Comparison of ENCODE assay signal across 15 cellular contexts in the genomic region with DNA sequence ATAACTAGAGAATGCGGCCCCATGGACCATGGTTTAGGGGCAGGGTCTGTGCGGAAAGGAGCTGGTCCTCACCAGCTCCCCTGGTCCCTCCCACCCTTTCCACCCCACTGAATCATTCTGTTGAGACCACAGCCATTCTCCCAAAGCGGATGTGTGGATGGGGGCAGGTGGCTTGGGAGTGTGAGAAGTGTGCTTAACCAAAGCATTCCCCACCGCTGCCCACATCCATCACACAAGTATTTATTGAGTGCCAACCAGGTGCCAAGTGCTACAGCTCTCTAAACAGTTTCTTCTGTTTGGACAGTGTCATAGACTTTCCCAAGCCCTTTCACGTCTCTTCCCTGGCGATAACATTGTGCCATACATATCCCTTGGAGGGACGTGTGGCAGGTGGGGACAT. TPM values are rescaled to one million over a fixed set of nuclear protein-coding genes. Genes with fewer than 3 reads are reported as not detected.
DNase-seq lines count a peak whose midpoint lies in the region; ATAC-seq, FAIRE-seq and TF ChIP-seq lines count a peak whose summit lies in the region.
"Had no signal": no experiment of that assay in that cellular context is flagged by ENCODE, and none has a peak within 500 bp of the region (broad histone marks: within the 10 kb centered on the region; RNA-seq: fewer than 3 reads in every experiment).

No MANE protein-coding gene starts in this region.

- no peaks in the 10 kb centered on the region for H3K36me3 ChIP-seq in rectal smooth muscle tissue (ENCODE audit: control insufficient read depth, insufficient read depth, low read length)
- H3K36me3 ChIP-seq: lower lobe of right lung, ovary had no signal

- ATAC-seq in HG03039 (IDR thresholded peaks at IDR 0.05; ENCODE audit: unreplicated experiment), result no peak
- ATAC-seq: lower lobe of right lung; stimulated activated memory B cell treated with anti-CD40 and anti-IgM and Interleukin-4, amounts not matched to agents 10 μg/mL and 1 μg/mL and 100 μg/mL, for 72 hours had no signal

- no peak overlapping the region for H3K9ac ChIP-seq in rectal smooth muscle tissue (ENCODE audit: low read length)
- H3K9ac ChIP-seq: BLaER1 had no signal

- peak; percentile 34 for DNase-seq in DMS79 treated with DMSO at 0.1 percent for 48 hours (lab: John Stamatoyannopoulos, UW)
- peak; percentile 53 for DNase-seq in NCI-H774 (lab: John Stamatoyannopoulos, UW)
- DNase-seq in dorsolateral prefrontal cortex, result no peak
- DNase-seq in Ammon's horn (ENCODE audit: low spot score), result no peak
- no peak for DNase-seq in frontal cortex (ENCODE audit: low spot score in 2 of 2)
- DNase-seq in DMS53 (lab: John Stamatoyannopoulos, UW), result no peak
- DNase-seq: activated CD8-positive, alpha-beta memory T cell treated with anti-CD3 and anti-CD28 coated beads, Interleukin-2, amount 50 U/mL, for 48 hours; stimulated activated CD4-positive, alpha-beta T cell treated with anti-CD3 and anti-CD28 coated beads, Interleukin-2, amount 100 ng/mL, for 24 hours had no signal

- intact Hi-C loops in dorsolateral prefrontal cortex (cut with DNase I), result no loop called here

- TF ChIP-seq CTCF in dorsolateral prefrontal cortex (IDR thresholded peaks at IDR 0.05 in 54 of 56, conservative IDR thresholded peaks at IDR 0.05 in 2 of 56; ENCODE audit: low read depth in 1 of 56, partially characterized antibody in 56 of 56), result no peak

- peaks cover 61% of the 10 kb centered on the region for H3K4me1 ChIP-seq in rectal smooth muscle tissue (ENCODE audit: control insufficient read depth, insufficient read depth, low read length)
- H3K4me1 ChIP-seq: lower lobe of right lung had no signal

- no peak for FAIRE-seq in frontal cortex (lab: Jason Lieb, UNC)

- H3K4me3 ChIP-seq in dorsolateral prefrontal cortex (no peak overlapping the region), rectal smooth muscle tissue (ENCODE audit: low read length) (no peak overlapping the region)
- H3K4me3 ChIP-seq: BLaER1, lower lobe of right lung, ovary had no signal

- H3K27ac ChIP-seq in dorsolateral prefrontal cortex (peak overlapping the region in 34 of 59 donors; percentile 18 to 90 (median 79)), rectal smooth muscle tissue (ENCODE audit: low read depth, low read length) (peak overlapping the region; percentile 99)
- H3K27ac ChIP-seq: BLaER1, ovary, VCaP had no signal

- H3K27me3 ChIP-seq in dorsolateral prefrontal cortex (peaks cover 0 to 4% (median 0%) of the 10 kb centered on the region in 45 donors), rectal smooth muscle tissue (ENCODE audit: control insufficient read depth, insufficient read depth, low read length) (peaks cover 2% of the 10 kb centered on the region)
- H3K27me3 ChIP-seq: ovary had no signal

RNA-seq across cellular contexts. Expression of gene SPEG, which starts 19.6 kb away (rescaled TPM):
- 100 to 1,000 TPM in 2 of 120 experiments, 10 to 100 TPM in 118; 32.9 to 106 (median 65.5) TPM for total RNA-seq in dorsolateral prefrontal cortex
- 13.0 TPM for total RNA-seq in frontal cortex

RNA-seq across cellular contexts. Expression of gene DES, which starts 36.0 kb away (rescaled TPM):
- total RNA-seq in dorsolateral prefrontal cortex, result 100 to 1,000 TPM in 3 of 120 experiments, 10 to 100 TPM in 27, 1 to 10 TPM in 72, under 1 TPM in 18; 0.25 to 282 (median 3.2) TPM
- 0.41 TPM for total RNA-seq in frontal cortex

RNA-seq across cellular contexts. Expression of gene GMPPA, which starts 44.5 kb away (rescaled TPM):
- 10 to 100 TPM; 13.8 to 39.8 (median 21.0) TPM for total RNA-seq in dorsolateral prefrontal cortex
- 13.0 TPM for total RNA-seq in frontal cortex

Comparison
In these comparisons a context has a peak if more than half of its experiments do, and no peak if none do; other contexts are left out.
1. DNase-seq: peak in DMS79 treated with DMSO at 0.1 percent for 48 hours (single experiment) and NCI-H774 (single experiment); none in dorsolateral prefrontal cortex (0 of 10), Ammon's horn (single experiment), frontal cortex (0 of 2) and DMS53 (single experiment).